ENCODE assay signal across 1 cellular context in the genomic region with DNA sequence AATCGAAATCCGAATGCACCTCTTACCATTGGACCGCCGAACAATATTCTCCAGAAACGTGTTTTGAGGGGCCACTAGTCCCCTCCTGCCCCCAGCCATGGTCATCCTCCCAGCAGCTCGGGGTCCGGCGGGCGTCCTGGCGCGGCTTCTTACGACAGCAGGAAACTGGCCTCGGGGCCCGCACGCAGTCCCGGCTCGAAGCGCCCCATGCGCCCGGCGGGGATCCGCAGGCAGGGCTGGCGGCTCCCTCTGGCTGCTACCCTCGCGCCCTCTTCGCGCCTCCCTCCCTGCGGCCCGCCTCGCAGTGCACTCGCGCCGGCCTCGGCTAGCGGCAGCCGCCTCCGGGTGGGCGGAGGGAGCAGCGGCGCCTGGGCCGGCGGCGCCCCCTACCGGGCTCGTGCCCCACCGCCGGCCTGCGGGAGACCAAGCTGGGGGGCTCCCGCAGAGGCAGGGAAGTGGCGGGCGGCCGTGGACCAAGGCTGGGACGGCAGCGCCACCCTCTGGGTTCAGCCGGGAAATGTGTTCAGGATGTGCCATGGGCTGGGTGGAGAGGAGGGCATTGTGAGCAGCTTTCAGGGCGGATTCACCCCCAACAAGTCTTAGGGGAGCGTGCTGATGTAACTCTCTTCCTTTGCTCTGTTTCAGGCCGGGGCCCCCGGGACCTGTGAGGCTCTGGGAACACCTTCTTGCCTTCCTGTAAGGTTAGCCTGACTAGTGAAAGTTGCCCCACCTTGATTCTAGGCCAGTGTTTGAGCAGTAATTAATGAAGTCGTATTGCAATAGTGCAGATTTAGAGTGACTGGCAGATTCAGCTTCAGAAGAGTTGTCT.
TF ChIP-seq lines count a peak whose summit lies in the region.

A gene with protein sequence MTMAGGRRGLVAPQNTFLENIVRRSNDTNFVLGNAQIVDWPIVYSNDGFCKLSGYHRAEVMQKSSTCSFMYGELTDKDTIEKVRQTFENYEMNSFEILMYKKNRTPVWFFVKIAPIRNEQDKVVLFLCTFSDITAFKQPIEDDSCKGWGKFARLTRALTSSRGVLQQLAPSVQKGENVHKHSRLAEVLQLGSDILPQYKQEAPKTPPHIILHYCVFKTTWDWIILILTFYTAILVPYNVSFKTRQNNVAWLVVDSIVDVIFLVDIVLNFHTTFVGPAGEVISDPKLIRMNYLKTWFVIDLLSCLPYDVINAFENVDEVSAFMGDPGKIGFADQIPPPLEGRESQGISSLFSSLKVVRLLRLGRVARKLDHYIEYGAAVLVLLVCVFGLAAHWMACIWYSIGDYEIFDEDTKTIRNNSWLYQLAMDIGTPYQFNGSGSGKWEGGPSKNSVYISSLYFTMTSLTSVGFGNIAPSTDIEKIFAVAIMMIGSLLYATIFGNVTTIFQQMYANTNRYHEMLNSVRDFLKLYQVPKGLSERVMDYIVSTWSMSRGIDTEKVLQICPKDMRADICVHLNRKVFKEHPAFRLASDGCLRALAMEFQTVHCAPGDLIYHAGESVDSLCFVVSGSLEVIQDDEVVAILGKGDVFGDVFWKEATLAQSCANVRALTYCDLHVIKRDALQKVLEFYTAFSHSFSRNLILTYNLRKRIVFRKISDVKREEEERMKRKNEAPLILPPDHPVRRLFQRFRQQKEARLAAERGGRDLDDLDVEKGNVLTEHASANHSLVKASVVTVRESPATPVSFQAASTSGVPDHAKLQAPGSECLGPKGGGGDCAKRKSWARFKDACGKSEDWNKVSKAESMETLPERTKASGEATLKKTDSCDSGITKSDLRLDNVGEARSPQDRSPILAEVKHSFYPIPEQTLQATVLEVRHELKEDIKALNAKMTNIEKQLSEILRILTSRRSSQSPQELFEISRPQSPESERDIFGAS (minus strand): TSS at position 308 of the 829 bp plus-strand sequence. CDS start 203 bp downstream, at position 105.

TF ChIP-seq in GM12878, 131 proteins besides CTCF, POLR2A, EP300 and RAD21 (continued from another document and continues in another):
- TF ChIP-seq, protein P1, sequence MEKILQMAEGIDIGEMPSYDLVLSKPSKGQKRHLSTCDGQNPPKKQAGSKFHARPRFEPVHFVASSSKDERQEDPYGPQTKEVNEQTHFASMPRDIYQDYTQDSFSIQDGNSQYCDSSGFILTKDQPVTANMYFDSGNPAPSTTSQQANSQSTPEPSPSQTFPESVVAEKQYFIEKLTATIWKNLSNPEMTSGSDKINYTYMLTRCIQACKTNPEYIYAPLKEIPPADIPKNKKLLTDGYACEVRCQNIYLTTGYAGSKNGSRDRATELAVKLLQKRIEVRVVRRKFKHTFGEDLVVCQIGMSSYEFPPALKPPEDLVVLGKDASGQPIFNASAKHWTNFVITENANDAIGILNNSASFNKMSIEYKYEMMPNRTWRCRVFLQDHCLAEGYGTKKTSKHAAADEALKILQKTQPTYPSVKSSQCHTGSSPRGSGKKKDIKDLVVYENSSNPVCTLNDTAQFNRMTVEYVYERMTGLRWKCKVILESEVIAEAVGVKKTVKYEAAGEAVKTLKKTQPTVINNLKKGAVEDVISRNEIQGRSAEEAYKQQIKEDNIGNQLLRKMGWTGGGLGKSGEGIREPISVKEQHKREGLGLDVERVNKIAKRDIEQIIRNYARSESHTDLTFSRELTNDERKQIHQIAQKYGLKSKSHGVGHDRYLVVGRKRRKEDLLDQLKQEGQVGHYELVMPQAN (conservative IDR thresholded peaks at IDR 0.05), result peak; percentile 57; the same call in 1 of the 2 replicates
- TF ChIP-seq KLF5 (IDR thresholded peaks at IDR 0.05; ENCODE audit: partially characterized antibody) (peak; percentile 48), YY1 (IDR thresholded peaks at IDR 0.05; ENCODE audit: low read depth, low read length) (peak; percentile 46; the same call in 1 of the 2 replicates), POLR2AphosphoS5 (IDR thresholded peaks at IDR 0.05; ENCODE audit: low read length) (no peak), PAX5 (IDR thresholded peaks at IDR 0.05; ENCODE audit: borderline replicate concordance, low read depth, low read length) (no peak), NFIC (IDR thresholded peaks at IDR 0.05; ENCODE audit: low read depth, low read length) (no peak), NBN (IDR thresholded peaks at IDR 0.05) (no peak), BMI1 (IDR thresholded peaks at IDR 0.05; ENCODE audit: borderline replicate concordance) (no peak), PAX8 (IDR thresholded peaks at IDR 0.05) (no peak), ZNF274 (IDR thresholded peaks at IDR 0.05; ENCODE audit: insufficient read depth, insufficient read length) (no peak), ZSCAN29 (IDR thresholded peaks at IDR 0.05) (no peak), NR2C2 (IDR thresholded peaks at IDR 0.05; ENCODE audit: borderline replicate concordance, control insufficient read depth, insufficient read length, low read depth) (no peak), KDM1A (IDR thresholded peaks at IDR 0.05; ENCODE audit: borderline replicate concordance) (no peak), TCF12 (IDR thresholded peaks at IDR 0.05; ENCODE audit: low read depth, low read length) (no peak), POLR2AphosphoS2 (IDR thresholded peaks at IDR 0.05; ENCODE audit: low read depth, low read length) (no peak), YBX1 (IDR thresholded peaks at IDR 0.05) (no peak), NFYA (IDR thresholded peaks at IDR 0.05; ENCODE audit: borderline replicate concordance, low read depth, low read length) (no peak), BHLHE40 (IDR thresholded peaks at IDR 0.05; ENCODE audit: borderline replicate concordance in 1 of 2, low read depth in 2 of 2, low read length in 1 of 2) (peak; percentile 60 to 91; a peak in 3 of 4 replicates), TCF3 (IDR thresholded peaks at IDR 0.05; ENCODE audit: borderline replicate concordance, insufficient read depth, low read depth, low read length) (no peak), JUND (IDR thresholded peaks at IDR 0.05; ENCODE audit: low read depth, low read length) (no peak), RUNX3 (IDR thresholded peaks at IDR 0.05; ENCODE audit: low read length) (0 out of 2 replicates have a peak, but pooled peaks have one; percentile 14), GABPA (IDR thresholded peaks at IDR 0.05; ENCODE audit: low read depth) (no peak), MYC (IDR thresholded peaks at IDR 0.05; ENCODE audit: insufficient read depth, insufficient read length, insufficient replicate concordance, low read length, severe bottlenecking) (no peak), ZNF384 (IDR thresholded peaks at IDR 0.05; ENCODE audit: borderline replicate concordance, low read depth, low read length) (no peak), CBFB (IDR thresholded peaks at IDR 0.05; ENCODE audit: low read depth) (no peak), ZNF622 (IDR thresholded peaks at IDR 0.05) (no peak), IKZF2 (IDR thresholded peaks at IDR 0.05) (no peak), HDAC2 (IDR thresholded peaks at IDR 0.05) (no peak), MEF2A (IDR thresholded peaks at IDR 0.05; ENCODE audit: insufficient read depth, low read depth, low read length) (no peak), FOXK2 (IDR thresholded peaks at IDR 0.05) (no peak), SIN3A (IDR thresholded peaks at IDR 0.05; ENCODE audit: low read depth, low read length) (no peak), PML (IDR thresholded peaks at IDR 0.05; ENCODE audit: low read length) (no peak), RAD51 (IDR thresholded peaks at IDR 0.05) (no peak), MTA3 (IDR thresholded peaks at IDR 0.05; ENCODE audit: borderline replicate concordance, low read length) (no peak), CHD1 (IDR thresholded peaks at IDR 0.05; ENCODE audit: low read depth, low read length) (no peak), LARP7 (IDR thresholded peaks at IDR 0.05) (peak; percentile 91), ATF7 (IDR thresholded peaks at IDR 0.05; ENCODE audit: low read depth) (no peak), MYB (IDR thresholded peaks at IDR 0.05; ENCODE audit: borderline replicate concordance, low read depth, low read length) (no peak), MXI1 (IDR thresholded peaks at IDR 0.05; ENCODE audit: low read depth, low read length) (no peak), SMC3 (IDR thresholded peaks at IDR 0.05; ENCODE audit: borderline replicate concordance, low read length) (peak; percentile 66), HDGF (IDR thresholded peaks at IDR 0.05) (no peak), FOS (IDR thresholded peaks at IDR 0.05; ENCODE audit: borderline replicate concordance, extremely low read depth, insufficient read length) (no peak), SREBF2 (IDR thresholded peaks at IDR 0.05; ENCODE audit: low read length) (no peak), KAT2A (conservative IDR thresholded peaks at IDR 0.05; ENCODE audit: control insufficient read depth, low read depth, low read length) (no peak), CEBPB (IDR thresholded peaks at IDR 0.05; ENCODE audit: borderline replicate concordance in 1 of 2, low read depth in 2 of 2, low read length in 2 of 2) (no peak), HCFC1 (IDR thresholded peaks at IDR 0.05; ENCODE audit: low read length) (no peak), NR2C1 (IDR thresholded peaks at IDR 0.05) (no peak), DPF2 (IDR thresholded peaks at IDR 0.05) (peak; percentile 75), EGR1 (IDR thresholded peaks at IDR 0.05; ENCODE audit: borderline replicate concordance in 1 of 2, low read depth in 2 of 2, low read length in 2 of 2) (0 out of 3 replicates have a peak, but pooled peaks of 1 of the 2 experiments have one; percentile 38), NR2F1 (conservative IDR thresholded peaks at IDR 0.05) (peak; percentile 38; the same call in 1 of the 2 replicates), ASH2L (IDR thresholded peaks at IDR 0.05; ENCODE audit: borderline replicate concordance, low read depth) (no peak)
- TF ChIP-seq, protein P2, sequence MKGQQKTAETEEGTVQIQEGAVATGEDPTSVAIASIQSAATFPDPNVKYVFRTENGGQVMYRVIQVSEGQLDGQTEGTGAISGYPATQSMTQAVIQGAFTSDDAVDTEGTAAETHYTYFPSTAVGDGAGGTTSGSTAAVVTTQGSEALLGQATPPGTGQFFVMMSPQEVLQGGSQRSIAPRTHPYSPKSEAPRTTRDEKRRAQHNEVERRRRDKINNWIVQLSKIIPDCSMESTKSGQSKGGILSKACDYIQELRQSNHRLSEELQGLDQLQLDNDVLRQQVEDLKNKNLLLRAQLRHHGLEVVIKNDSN (IDR thresholded peaks at IDR 0.05; ENCODE audit: borderline replicate concordance, extremely low read length, insufficient read depth, low read depth, low read length), result no peak
- TF ChIP-seq, protein P3, sequence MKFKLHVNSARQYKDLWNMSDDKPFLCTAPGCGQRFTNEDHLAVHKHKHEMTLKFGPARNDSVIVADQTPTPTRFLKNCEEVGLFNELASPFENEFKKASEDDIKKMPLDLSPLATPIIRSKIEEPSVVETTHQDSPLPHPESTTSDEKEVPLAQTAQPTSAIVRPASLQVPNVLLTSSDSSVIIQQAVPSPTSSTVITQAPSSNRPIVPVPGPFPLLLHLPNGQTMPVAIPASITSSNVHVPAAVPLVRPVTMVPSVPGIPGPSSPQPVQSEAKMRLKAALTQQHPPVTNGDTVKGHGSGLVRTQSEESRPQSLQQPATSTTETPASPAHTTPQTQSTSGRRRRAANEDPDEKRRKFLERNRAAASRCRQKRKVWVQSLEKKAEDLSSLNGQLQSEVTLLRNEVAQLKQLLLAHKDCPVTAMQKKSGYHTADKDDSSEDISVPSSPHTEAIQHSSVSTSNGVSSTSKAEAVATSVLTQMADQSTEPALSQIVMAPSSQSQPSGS (IDR thresholded peaks at IDR 0.05; ENCODE audit: low read length), result no peak
- TF ChIP-seq, protein P4, sequence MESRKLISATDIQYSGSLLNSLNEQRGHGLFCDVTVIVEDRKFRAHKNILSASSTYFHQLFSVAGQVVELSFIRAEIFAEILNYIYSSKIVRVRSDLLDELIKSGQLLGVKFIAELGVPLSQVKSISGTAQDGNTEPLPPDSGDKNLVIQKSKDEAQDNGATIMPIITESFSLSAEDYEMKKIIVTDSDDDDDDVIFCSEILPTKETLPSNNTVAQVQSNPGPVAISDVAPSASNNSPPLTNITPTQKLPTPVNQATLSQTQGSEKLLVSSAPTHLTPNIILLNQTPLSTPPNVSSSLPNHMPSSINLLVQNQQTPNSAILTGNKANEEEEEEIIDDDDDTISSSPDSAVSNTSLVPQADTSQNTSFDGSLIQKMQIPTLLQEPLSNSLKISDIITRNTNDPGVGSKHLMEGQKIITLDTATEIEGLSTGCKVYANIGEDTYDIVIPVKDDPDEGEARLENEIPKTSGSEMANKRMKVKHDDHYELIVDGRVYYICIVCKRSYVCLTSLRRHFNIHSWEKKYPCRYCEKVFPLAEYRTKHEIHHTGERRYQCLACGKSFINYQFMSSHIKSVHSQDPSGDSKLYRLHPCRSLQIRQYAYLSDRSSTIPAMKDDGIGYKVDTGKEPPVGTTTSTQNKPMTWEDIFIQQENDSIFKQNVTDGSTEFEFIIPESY (IDR thresholded peaks at IDR 0.05), result no peak
- TF ChIP-seq, protein P5, sequence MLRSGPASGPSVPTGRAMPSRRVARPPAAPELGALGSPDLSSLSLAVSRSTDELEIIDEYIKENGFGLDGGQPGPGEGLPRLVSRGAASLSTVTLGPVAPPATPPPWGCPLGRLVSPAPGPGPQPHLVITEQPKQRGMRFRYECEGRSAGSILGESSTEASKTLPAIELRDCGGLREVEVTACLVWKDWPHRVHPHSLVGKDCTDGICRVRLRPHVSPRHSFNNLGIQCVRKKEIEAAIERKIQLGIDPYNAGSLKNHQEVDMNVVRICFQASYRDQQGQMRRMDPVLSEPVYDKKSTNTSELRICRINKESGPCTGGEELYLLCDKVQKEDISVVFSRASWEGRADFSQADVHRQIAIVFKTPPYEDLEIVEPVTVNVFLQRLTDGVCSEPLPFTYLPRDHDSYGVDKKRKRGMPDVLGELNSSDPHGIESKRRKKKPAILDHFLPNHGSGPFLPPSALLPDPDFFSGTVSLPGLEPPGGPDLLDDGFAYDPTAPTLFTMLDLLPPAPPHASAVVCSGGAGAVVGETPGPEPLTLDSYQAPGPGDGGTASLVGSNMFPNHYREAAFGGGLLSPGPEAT (IDR thresholded peaks at IDR 0.05; ENCODE audit: low read depth), result no peak
- TF ChIP-seq, protein P6, sequence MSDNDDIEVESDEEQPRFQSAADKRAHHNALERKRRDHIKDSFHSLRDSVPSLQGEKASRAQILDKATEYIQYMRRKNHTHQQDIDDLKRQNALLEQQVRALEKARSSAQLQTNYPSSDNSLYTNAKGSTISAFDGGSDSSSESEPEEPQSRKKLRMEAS (IDR thresholded peaks at IDR 0.05; ENCODE audit: low read depth, low read length), result no peak
